13 cellular contexts compared by ENCODE assay signal in the genomic region with DNA sequence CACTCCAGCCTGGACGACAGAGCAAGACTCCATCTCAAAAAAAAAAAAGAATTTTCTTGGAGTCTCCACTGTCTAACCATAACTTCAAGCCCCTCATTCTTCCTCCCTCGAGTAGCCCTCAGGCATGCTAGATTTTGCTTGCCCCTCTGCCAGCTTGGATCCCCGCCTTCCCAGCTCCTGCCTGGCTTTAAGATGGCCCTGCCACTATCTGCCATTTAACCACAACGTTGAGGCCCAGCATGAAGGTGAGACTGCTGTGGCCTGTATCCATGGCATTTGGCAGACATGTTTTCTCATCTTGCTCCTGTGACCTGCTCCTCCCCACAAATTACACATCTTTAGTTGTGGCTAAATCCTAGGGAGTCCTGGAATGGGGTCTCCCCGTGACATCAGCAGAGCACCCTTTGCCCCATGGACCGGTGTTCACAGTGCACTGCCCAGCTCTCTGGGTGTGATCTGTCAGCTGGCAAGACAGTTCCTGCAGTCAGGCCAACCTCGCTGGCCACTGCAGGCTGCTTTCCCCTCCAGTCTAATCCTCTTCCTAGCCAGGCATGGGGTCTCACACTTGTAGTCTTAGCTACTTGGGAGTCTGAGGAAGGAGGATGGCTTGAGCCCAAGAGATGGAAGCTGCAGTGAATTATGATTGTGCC. TPM values are rescaled to one million over a fixed set of nuclear protein-coding genes. Genes with fewer than 3 reads are reported as not detected.
A peak's percentile ranks its signal among the peaks of the same experiment; 100 is the strongest.
DNase-seq lines count a peak whose midpoint lies in the region; ATAC-seq, FAIRE-seq and TF ChIP-seq lines count a peak whose summit lies in the region.
"Had no signal": no experiment of that assay in that cellular context is flagged by ENCODE, and none has a peak within 500 bp of the region (broad histone marks: within the 10 kb centered on the region; RNA-seq: fewer than 3 reads in every experiment).

No MANE protein-coding gene starts in this region.

- no peak for TF ChIP-seq POLR2A in H1 (IDR thresholded peaks at IDR 0.05; ENCODE audit: control extremely low read depth in 1 of 2, low read depth in 2 of 2, low read length in 2 of 2)

- H2BK20ac ChIP-seq in H1 (ENCODE audit: low read length): no peak overlapping the region

- no peak overlapping the region for H2BK12ac ChIP-seq in H1 (ENCODE audit: low read depth, low read length)

- H3K27me3 ChIP-seq in left ventricle myocardium inferior (ENCODE audit: low read depth) (no peaks in the 10 kb centered on the region), H1 (replicated peaks in 1 of 4; ENCODE audit: control insufficient read depth in 3 of 4, extremely low read depth in 1 of 4, insufficient read depth in 3 of 4, low read length in 3 of 4) (no peaks in the 10 kb centered on the region; a peak in 1 of 7 replicates)
- H3K27me3 ChIP-seq in effector memory CD4-positive, alpha-beta T cell (replicated peaks; ENCODE audit: control insufficient read depth, insufficient read depth, low read length, poor library complexity, severe bottlenecking): no peaks in the 10 kb centered on the region

- H3K4me3 ChIP-seq in left ventricle myocardium inferior (no peak overlapping the region), H1 (ENCODE audit: extremely low read depth in 1 of 4, insufficient read depth in 2 of 4, low read depth in 3 of 4, low read length in 4 of 4) (no peak overlapping the region)
- no peak overlapping the region for H3K4me3 ChIP-seq in effector memory CD4-positive, alpha-beta T cell (ENCODE audit: insufficient read depth, low read depth, low read length, poor library complexity, severe bottlenecking)
- H3K4me3 ChIP-seq: A549 had no signal

- H3K56ac ChIP-seq in H1 (replicated peaks; ENCODE audit: insufficient read length, low read depth, low read length): no peak overlapping the region

- peak overlapping the region; percentile 98 for H3K27ac ChIP-seq in left ventricle myocardium inferior (replicated peaks)
- no peak overlapping the region for H3K27ac ChIP-seq in H1 (ENCODE audit: low read depth, low read length)
- H3K27ac ChIP-seq in effector memory CD4-positive, alpha-beta T cell (ENCODE audit: insufficient read depth, low read length, poor library complexity, severe bottlenecking): no peak overlapping the region

- H3K23me2 ChIP-seq in H1 (ENCODE audit: low read depth, low read length): peaks cover 6% of the 10 kb centered on the region; the same call in 1 of the 2 replicates

- no peak overlapping the region for H3K4me3 Mint-ChIP-seq in natural killer cell treated with Interleukin-12 subunit alpha and Interleukin-12 subunit beta and Interleukin-15 and Interleukin-18, amount 100 ng/mL, for 72 hours
- no peak overlapping the region for H3K4me3 Mint-ChIP-seq in activated T-cell treated with anti-CD3 and anti-CD28 coated beads, Interleukin-2, amount 50 U/mL, for 4 hours
- H3K4me3 Mint-ChIP-seq: activated CD4-positive, alpha-beta memory T cell treated with anti-CD3 and anti-CD28 coated beads for 36 hours; nephron progenitor cell had no signal

- H3K79me1 ChIP-seq in H1 (ENCODE audit: low read depth, low read length): no peaks in the 10 kb centered on the region

- no peak overlapping the region for H3K27ac Mint-ChIP-seq in natural killer cell treated with Interleukin-12 subunit alpha and Interleukin-12 subunit beta and Interleukin-15 and Interleukin-18, amount 100 ng/mL, for 72 hours
- H3K27ac Mint-ChIP-seq: activated CD4-positive, alpha-beta memory T cell treated with anti-CD3 and anti-CD28 coated beads for 36 hours; nephron progenitor cell had no signal

- H3K9me3 ChIP-seq in left ventricle myocardium inferior (replicated peaks): no peaks in the 10 kb centered on the region
- H3K9me3 ChIP-seq in H1 (ENCODE audit: insufficient read depth in 2 of 2, low read depth in 1 of 2, low read length in 1 of 2): no peaks in the 10 kb centered on the region
- no peaks in the 10 kb centered on the region for H3K9me3 ChIP-seq in effector memory CD4-positive, alpha-beta T cell (ENCODE audit: control insufficient read depth, low read length)
- H3K9me3 ChIP-seq: A549 had no signal

- H2BK120ac ChIP-seq in H1 (replicated peaks; ENCODE audit: low read depth, low read length): no peak overlapping the region

- H4K5ac ChIP-seq in H1 (ENCODE audit: insufficient read length, low read depth, low read length): no peak overlapping the region

- H3K23ac ChIP-seq in H1 (ENCODE audit: insufficient read length): no peak overlapping the region

- intact Hi-C loops in left ventricle myocardium inferior (cut with micrococcal nuclease) (loop anchor here (5.0 kb wide), 2 partner anchors 38 to 113 kb away; no protein-coding TSS in a partner anchor), cardiac septum (cut with DNase I) (loop anchor here (5.0 kb wide), 3 partner anchors 53 to 278 kb away; a partner anchor contains a TSS)

- H3K79me2 ChIP-seq in H1 (ENCODE audit: control insufficient read depth in 1 of 2, insufficient read depth in 2 of 2, low read length in 2 of 2): peaks cover 0 to 9% of the 10 kb centered on the region in 2 experiments; a peak in 1 of 4 replicates

- H4K91ac ChIP-seq in H1 (replicated peaks; ENCODE audit: insufficient read length, low read length): no peak overlapping the region

- no peak for ATAC-seq in natural killer cell treated with Interleukin-12 subunit alpha and Interleukin-12 subunit beta and Interleukin-15 and Interleukin-18, amount 100 ng/mL, for 72 hours
- no peak for ATAC-seq in HG03439 (IDR thresholded peaks at IDR 0.05; ENCODE audit: unreplicated experiment)
- ATAC-seq in activated T-cell treated with anti-CD3 and anti-CD28 coated beads, Interleukin-2, amount 50 U/mL, for 4 hours: no peak

- H3K27me3 Mint-ChIP-seq in natural killer cell treated with Interleukin-12 subunit alpha and Interleukin-12 subunit beta and Interleukin-15 and Interleukin-18, amount 100 ng/mL, for 72 hours: no peaks in the 10 kb centered on the region
- H3K27me3 Mint-ChIP-seq in activated T-cell treated with anti-CD3 and anti-CD28 coated beads, Interleukin-2, amount 50 U/mL, for 4 hours (ENCODE audit: low read depth): no peaks in the 10 kb centered on the region
- H3K27me3 Mint-ChIP-seq: activated CD4-positive, alpha-beta memory T cell treated with anti-CD3 and anti-CD28 coated beads for 36 hours had no signal

- H3K9me3 Mint-ChIP-seq in natural killer cell treated with Interleukin-12 subunit alpha and Interleukin-12 subunit beta and Interleukin-15 and Interleukin-18, amount 100 ng/mL, for 72 hours: no peaks in the 10 kb centered on the region
- H3K9me3 Mint-ChIP-seq in activated T-cell treated with anti-CD3 and anti-CD28 coated beads, Interleukin-2, amount 50 U/mL, for 4 hours: no peaks in the 10 kb centered on the region
- H3K9me3 Mint-ChIP-seq: activated CD4-positive, alpha-beta memory T cell treated with anti-CD3 and anti-CD28 coated beads for 36 hours; immature natural killer cell; nephron progenitor cell had no signal

- CTCF ChIA-PET in H1 (lab: Charles Lee; ENCODE audit: partially characterized antibody): interaction anchor here (0.6 to 20.6 kb wide), 41 partner anchors 9 to 456 kb away, joined by 3 to 619 read pairs (median 6); a partner anchor contains a TSS

- no peak overlapping the region for H3K4ac ChIP-seq in H1 (replicated peaks; ENCODE audit: insufficient read length, low read depth, low read length)

- no peak overlapping the region for H3K9ac ChIP-seq in H1 (replicated peaks in 1 of 4; ENCODE audit: extremely low read depth in 1 of 4, low read depth in 3 of 4, low read length in 3 of 4)

- H4K20me1 ChIP-seq in H1 (replicated peaks in 1 of 2; ENCODE audit: control insufficient read depth in 1 of 2, insufficient read depth in 2 of 2, low read length in 2 of 2): peaks cover 22% of the 10 kb centered on the region in 2 experiments

- H3K36me3 ChIP-seq in left ventricle myocardium inferior (peaks cover 38% of the 10 kb centered on the region), H1 (ENCODE audit: control insufficient read depth in 2 of 4, insufficient read depth in 4 of 4, low read length in 3 of 4) (peaks cover 17 to 32% (median 21%) of the 10 kb centered on the region in 4 experiments)
- peaks cover 30% of the 10 kb centered on the region for H3K36me3 ChIP-seq in effector memory CD4-positive, alpha-beta T cell (ENCODE audit: control insufficient read depth, insufficient read depth, low read length)

- 0 out of 2 replicates have a peak overlapping the region, but pooled peaks have one; percentile 1 for H2BK15ac ChIP-seq in H1 (ENCODE audit: low read length)

- TF ChIP-seq CTCF in left ventricle myocardium inferior (IDR thresholded peaks at IDR 0.05; ENCODE audit: borderline replicate concordance): no peak
- TF ChIP-seq CTCF in H1 (IDR thresholded peaks at IDR 0.05; ENCODE audit: control extremely low read depth in 1 of 3, insufficient read depth in 1 of 3, low read depth in 1 of 3, low read length in 3 of 3): no peak

- H3K14ac ChIP-seq in H1 (ENCODE audit: insufficient read length): no peak overlapping the region

- H4K8ac ChIP-seq in H1 (ENCODE audit: extremely low read depth, insufficient read depth, low read length): no peak overlapping the region

- TF ChIP-seq RAD21 in H1 (IDR thresholded peaks at IDR 0.05 in 1 of 2, conservative IDR thresholded peaks at IDR 0.05 in 1 of 2; ENCODE audit: low read depth in 2 of 2, low read length in 2 of 2): no peak

- no peak overlapping the region for H2BK5ac ChIP-seq in H1 (ENCODE audit: low read depth, low read length)

- no peaks in the 10 kb centered on the region for H3K36me3 Mint-ChIP-seq in natural killer cell treated with Interleukin-12 subunit alpha and Interleukin-12 subunit beta and Interleukin-15 and Interleukin-18, amount 100 ng/mL, for 72 hours
- peaks cover 17% of the 10 kb centered on the region for H3K36me3 Mint-ChIP-seq in activated T-cell treated with anti-CD3 and anti-CD28 coated beads, Interleukin-2, amount 50 U/mL, for 4 hours (ENCODE audit: insufficient read depth)

- 93% methylated on average over 7 of the region's 7 CpGs; no CpG with 5 or more reads in 1 of the 2 experiments for WGBS in H1 (ENCODE audit: extremely low coverage in 1 of 2, insufficient coverage in 1 of 2, insufficient read length in 1 of 2, insufficient replicate concordance in 2 of 2, low coverage in 1 of 2, low lambda C conversion rate in 2 of 2, missing lambda C conversion rate in 1 of 2), 2 experiments

- H3K4me1 Mint-ChIP-seq in natural killer cell treated with Interleukin-12 subunit alpha and Interleukin-12 subunit beta and Interleukin-15 and Interleukin-18, amount 100 ng/mL, for 72 hours (ENCODE audit: low read depth in 2 of 2): peaks cover 22 to 33% of the 10 kb centered on the region in 2 donors
- H3K4me1 Mint-ChIP-seq in activated T-cell treated with anti-CD3 and anti-CD28 coated beads, Interleukin-2, amount 50 U/mL, for 4 hours (ENCODE audit: low read depth): peaks cover 31% of the 10 kb centered on the region

- H2AFZ ChIP-seq in H1 (ENCODE audit: low read length): no peak overlapping the region

- DNase-seq in left ventricle myocardium inferior: no peak
- DNase-seq in cardiac septum (ENCODE audit: low spot score): no peak
- DNase-seq in H1 (ENCODE audit: low read depth in 1 of 2, low spot score in 2 of 2): no peak
- peak; percentile 28 for DNase-seq in natural killer cell treated with Interleukin-12 subunit alpha and Interleukin-12 subunit beta and Interleukin-15 and Interleukin-18, amount 100 ng/mL, for 72 hours (ENCODE audit: low spot score)
- DNase-seq in effector memory CD4-positive, alpha-beta T cell: no peak
- no peak for DNase-seq in NCI-H187 treated with DMSO at 0.1 percent for 48 hours (lab: John Stamatoyannopoulos, UW)
- DNase-seq in activated T-cell treated with anti-CD3 and anti-CD28 coated beads, Interleukin-2, amount 50 U/mL, for 4 hours: no peak

- FAIRE-seq in H1 (lab: Jason Lieb, UNC): no peak
- FAIRE-seq: A549 had no signal

- POLR2A ChIA-PET in H1 (lab: Charles Lee; ENCODE audit: partially characterized antibody): interaction anchor here (0.7 to 11.5 kb wide), 8 partner anchors 10 to 210 kb away, joined by 3 to 209 read pairs (median 8); a partner anchor contains a TSS

- H2AK5ac ChIP-seq in H1 (ENCODE audit: low read depth, low read length): no peak overlapping the region

- no peak overlapping the region for H3K4me2 ChIP-seq in H1 (ENCODE audit: insufficient read depth in 1 of 2, low read depth in 2 of 2, low read length in 2 of 2)
- H3K4me2 ChIP-seq: A549 had no signal

- no peak overlapping the region for H3K18ac ChIP-seq in H1 (ENCODE audit: extremely low read depth, low read length)

- TF ChIP-seq EP300 in H1 (IDR thresholded peaks at IDR 0.05; ENCODE audit: borderline replicate concordance in 1 of 2, low read depth in 2 of 2, low read length in 2 of 2): no peak

- H3K4me1 ChIP-seq in left ventricle myocardium inferior: peaks cover 75% of the 10 kb centered on the region
- H3K4me1 ChIP-seq in H1 (replicated peaks in 1 of 4; ENCODE audit: control insufficient read depth in 3 of 4, insufficient read depth in 4 of 4, low read length in 3 of 4): peaks cover 0 to 9% (median 8%) of the 10 kb centered on the region in 4 experiments; a peak in 6 of 7 replicates
- H3K4me1 ChIP-seq in effector memory CD4-positive, alpha-beta T cell (ENCODE audit: control insufficient read depth, insufficient read depth, low read length, poor library complexity, severe bottlenecking): peaks cover 21% of the 10 kb centered on the region

RNA-seq across cellular contexts. Expression of a gene that starts 10.4 kb away (rescaled TPM):
- total RNA-seq in left ventricle myocardium inferior (21.3 TPM), cardiac septum (16.0 TPM)
- total RNA-seq in H1 (2021; fragmentation: NEBNext Ultra II Directional; extraction: Animal tissue kit (Norgen Biotek cat#: 25700)): 31.9 and 32.7 TPM in 2 replicates
- polyA plus RNA-seq in H1 (2011; rRNA removed): 28.9 and 32.9 TPM in 2 replicates
- polyA plus RNA-seq in H1 (2011; cell fraction: cytosol; rRNA removed): 27.4 TPM
- polyA plus RNA-seq in H1 (2011; cell fraction: nucleus; rRNA removed): 35.6 TPM
- 19.1 to 31.3 TPM (median 29.5 TPM) in 4 replicates for polyA plus RNA-seq in H1 (2012, experiment 1 of 2)
- 32.6 TPM for polyA plus RNA-seq in H1 (2012, experiment 2 of 2)
- polyA plus RNA-seq in H1 (2013, experiment 1 of 2): 12.6 TPM
- 11.3 TPM for polyA plus RNA-seq in H1 (2013, experiment 2 of 2)
- 65.4 and 80.3 TPM in 2 replicates for polyA minus RNA-seq in H1 (2011; rRNA and poly(A)+ RNA removed)
- polyA minus RNA-seq in H1 (2011; cell fraction: cytosol; rRNA and poly(A)+ RNA removed): 39.1 TPM
- 31.4 TPM for polyA minus RNA-seq in H1 (2011; cell fraction: nucleus; rRNA and poly(A)+ RNA removed)
- 10 to 100 TPM; 22.8 to 27.3 TPM for total RNA-seq in natural killer cell treated with Interleukin-12 subunit alpha and Interleukin-12 subunit beta and Interleukin-15 and Interleukin-18, amount 100 ng/mL, for 72 hours
- total RNA-seq in activated T-cell treated with anti-CD3 and anti-CD28 coated beads, Interleukin-2, amount 50 U/mL, for 4 hours: 10 to 100 TPM; 15.9 to 16.7 (median 16.4) TPM

RNA-seq across cellular contexts. Expression of a gene that starts 24.5 kb away (rescaled TPM):
- total RNA-seq in left ventricle myocardium inferior (11.1 TPM), cardiac septum (11.5 TPM)
- total RNA-seq in H1 (2021; fragmentation: NEBNext Ultra II Directional; extraction: Animal tissue kit (Norgen Biotek cat#: 25700)): 0.48 and 0.60 TPM in 2 replicates
- polyA plus RNA-seq in H1 (2011; rRNA removed): 0.22 and 0.23 TPM in 2 replicates
- polyA plus RNA-seq in H1 (2011; cell fraction: cytosol; rRNA removed): 0.21 TPM
- 1.0 TPM for polyA plus RNA-seq in H1 (2011; cell fraction: nucleus; rRNA removed)
- polyA plus RNA-seq in H1 (2012, experiment 1 of 2): 0.12 to 0.18 TPM (median 0.17 TPM) in 3 of 4 replicates, not detected in the other
- 0.16 TPM for polyA plus RNA-seq in H1 (2012, experiment 2 of 2)
- 0.20 TPM for polyA plus RNA-seq in H1 (2013, experiment 1 of 2)
- polyA plus RNA-seq in H1 (2013, experiment 2 of 2): 0.20 TPM
- polyA minus RNA-seq in H1 (2011; rRNA and poly(A)+ RNA removed): 0.27 and 0.85 TPM in 2 replicates
- not detected for polyA minus RNA-seq in H1 (2011; cell fraction: cytosol; rRNA and poly(A)+ RNA removed)
- polyA minus RNA-seq in H1 (2011; cell fraction: nucleus; rRNA and poly(A)+ RNA removed): 2.5 TPM
- total RNA-seq in natural killer cell treated with Interleukin-12 subunit alpha and Interleukin-12 subunit beta and Interleukin-15 and Interleukin-18, amount 100 ng/mL, for 72 hours: under 1 TPM in 1 of 2 donors, not detected in 1; 0.17 TPM
- total RNA-seq in activated T-cell treated with anti-CD3 and anti-CD28 coated beads, Interleukin-2, amount 50 U/mL, for 4 hours: under 1 TPM; 0.05 to 0.38 (median 0.37) TPM
- total RNA-seq: activated CD4-positive, alpha-beta memory T cell treated with anti-CD3 and anti-CD28 coated beads for 36 hours had no signal
- polyA plus RNA-seq: immature natural killer cell had no signal

RNA-seq across cellular contexts. Expression of a gene that starts 30.6 kb away (rescaled TPM):
- total RNA-seq in left ventricle myocardium inferior (not detected), cardiac septum (0.13 TPM)
- 2.4 and 2.7 TPM in 2 replicates for total RNA-seq in H1 (2021; fragmentation: NEBNext Ultra II Directional; extraction: Animal tissue kit (Norgen Biotek cat#: 25700))
- polyA plus RNA-seq in H1 (2011; rRNA removed): 1.5 and 2.2 TPM in 2 replicates
- polyA plus RNA-seq in H1 (2011; cell fraction: cytosol; rRNA removed): 2.8 TPM
- polyA plus RNA-seq in H1 (2011; cell fraction: nucleus; rRNA removed): 2.0 TPM
- 3.6 to 3.9 TPM (median 3.7 TPM) in 4 replicates for polyA plus RNA-seq in H1 (2012, experiment 1 of 2)
- 2.3 TPM for polyA plus RNA-seq in H1 (2012, experiment 2 of 2)
- polyA plus RNA-seq in H1 (2013, experiment 1 of 2): 1.5 TPM
- polyA plus RNA-seq in H1 (2013, experiment 2 of 2): 1.4 TPM
- polyA minus RNA-seq in H1 (2011; rRNA and poly(A)+ RNA removed): 1.3 and 1.5 TPM in 2 replicates
- 2.4 TPM for polyA minus RNA-seq in H1 (2011; cell fraction: cytosol; rRNA and poly(A)+ RNA removed)
- polyA minus RNA-seq in H1 (2011; cell fraction: nucleus; rRNA and poly(A)+ RNA removed): 2.9 TPM
- total RNA-seq in natural killer cell treated with Interleukin-12 subunit alpha and Interleukin-12 subunit beta and Interleukin-15 and Interleukin-18, amount 100 ng/mL, for 72 hours: not detected
- under 1 TPM; 0.35 to 0.53 (median 0.49) TPM for total RNA-seq in activated T-cell treated with anti-CD3 and anti-CD28 coated beads, Interleukin-2, amount 50 U/mL, for 4 hours
- total RNA-seq: mesenteric fat pad had no signal
- polyA plus RNA-seq: immature natural killer cell had no signal

RNA-seq across cellular contexts. Expression of a gene that starts 48.6 kb away (rescaled TPM):
- total RNA-seq in left ventricle myocardium inferior (1.3 TPM), cardiac septum (1.6 TPM)
- total RNA-seq in H1 (2021; fragmentation: NEBNext Ultra II Directional; extraction: Animal tissue kit (Norgen Biotek cat#: 25700)): 28.7 and 34.3 TPM in 2 replicates
- 159 and 215 TPM in 2 replicates for polyA plus RNA-seq in H1 (2011; rRNA removed)
- polyA plus RNA-seq in H1 (2011; cell fraction: cytosol; rRNA removed): 112 TPM
- polyA plus RNA-seq in H1 (2011; cell fraction: nucleus; rRNA removed): 104 TPM
- polyA plus RNA-seq in H1 (2012, experiment 1 of 2): 33.4 to 49.1 TPM (median 43.9 TPM) in 4 replicates
- polyA plus RNA-seq in H1 (2012, experiment 2 of 2): 56.2 TPM
- 17.9 TPM for polyA plus RNA-seq in H1 (2013, experiment 1 of 2)
- 16.9 TPM for polyA plus RNA-seq in H1 (2013, experiment 2 of 2)
- polyA minus RNA-seq in H1 (2011; rRNA and poly(A)+ RNA removed): 55.7 and 84.0 TPM in 2 replicates
- 89.2 TPM for polyA minus RNA-seq in H1 (2011; cell fraction: cytosol; rRNA and poly(A)+ RNA removed)
- polyA minus RNA-seq in H1 (2011; cell fraction: nucleus; rRNA and poly(A)+ RNA removed): 65.8 TPM
- 10 to 100 TPM in 1 of 2 donors, 1 to 10 TPM in 1; 7.7 to 13.1 TPM for total RNA-seq in natural killer cell treated with Interleukin-12 subunit alpha and Interleukin-12 subunit beta and Interleukin-15 and Interleukin-18, amount 100 ng/mL, for 72 hours
- 10 to 100 TPM; 12.0 to 31.3 (median 20.8) TPM for total RNA-seq in activated T-cell treated with anti-CD3 and anti-CD28 coated beads, Interleukin-2, amount 50 U/mL, for 4 hours
